ENCODE assay signal across 8 cellular contexts in the genomic region with DNA sequence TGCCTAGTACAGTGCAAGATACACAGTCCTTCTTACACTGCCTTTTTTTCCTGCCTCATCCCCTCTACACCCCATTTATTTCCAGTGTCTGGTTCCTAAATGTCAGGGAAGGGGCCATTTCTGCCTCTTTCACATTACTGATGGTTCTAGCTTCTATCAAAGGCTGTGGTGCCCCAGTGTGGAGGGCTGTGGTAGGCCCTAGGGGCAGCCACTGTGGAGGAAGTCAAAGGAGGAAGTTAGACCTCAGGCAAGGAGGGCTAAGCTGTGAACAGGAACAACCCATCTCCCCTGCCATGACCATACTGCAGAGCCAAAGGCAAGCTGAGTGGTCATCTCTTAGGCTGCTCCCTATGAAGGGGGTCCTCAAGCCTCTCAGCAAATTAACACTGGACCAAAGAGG.
DNase-seq lines count a peak whose midpoint lies in the region; ATAC-seq and TF ChIP-seq lines count a peak whose summit lies in the region.

No MANE protein-coding gene starts in this region.

- TF ChIP-seq POLR2A in NB4 (IDR thresholded peaks at IDR 0.05; ENCODE audit: extremely low read depth, insufficient read length) (no peak), gastrocnemius medialis (IDR thresholded peaks at IDR 0.05) (no peak)

- no peaks in the 10 kb centered on the region for H3K9me3 Mint-ChIP-seq in CD14-positive monocyte

- H3K4me3 Mint-ChIP-seq in CD14-positive monocyte: no peak overlapping the region

- intact Hi-C loops in CD14-positive monocyte (cut with micrococcal nuclease) (loop anchor here (2.0 to 10.0 kb wide), 3 partner anchors 72 to 124 kb away; a partner anchor contains a TSS), gastrocnemius medialis (cut with DNase I; ENCODE audit: low total_unique reads) (no loop called here), colonic mucosa (cut with DNase I) (no loop called here)

- peaks cover 37% of the 10 kb centered on the region for H3K4me1 Mint-ChIP-seq in CD14-positive monocyte

- in situ Hi-C loops in gastrocnemius medialis (cut with MboI; ENCODE audit: low sequenced_read_pairs in 4 of 4): loop anchor here in 1 of 4 donors (25.0 kb wide), 1 partner anchor 119 kb away; no protein-coding TSS in a partner anchor

- no peaks in the 10 kb centered on the region for H3K9me3 ChIP-seq in gastrocnemius medialis
- no peaks in the 10 kb centered on the region for H3K9me3 ChIP-seq in colonic mucosa

- H3K27ac Mint-ChIP-seq in CD14-positive monocyte: peak overlapping the region; percentile 83 to 95 (median 90)

- H3K36me3 Mint-ChIP-seq in CD14-positive monocyte: peaks cover 2 to 7% of the 10 kb centered on the region in 2 donors

- no peaks in the 10 kb centered on the region for H3K4me1 ChIP-seq in gastrocnemius medialis
- H3K4me1 ChIP-seq in colonic mucosa: no peaks in the 10 kb centered on the region

- H3K36me3 ChIP-seq in gastrocnemius medialis (no peaks in the 10 kb centered on the region), colonic mucosa (no peaks in the 10 kb centered on the region)

- no peaks in the 10 kb centered on the region for H3K27me3 ChIP-seq in gastrocnemius medialis
- no peaks in the 10 kb centered on the region for H3K27me3 ChIP-seq in colonic mucosa

- TF ChIP-seq CTCF in CD14-positive monocyte (IDR thresholded peaks at IDR 0.05) (peak; percentile 74), NB4 (IDR thresholded peaks at IDR 0.05; ENCODE audit: low read depth, low read length) (peak; percentile 84), cardiac fibroblast (IDR thresholded peaks at IDR 0.05; ENCODE audit: low read depth, low read length) (peak; percentile 7), gastrocnemius medialis (IDR thresholded peaks at IDR 0.05 in 4 of 5, conservative IDR thresholded peaks at IDR 0.05 in 1 of 5) (no peak), colonic mucosa (IDR thresholded peaks at IDR 0.05) (no peak)

- peak overlapping the region in 1 of 2 donors; percentile 12 for H3K9ac ChIP-seq in colonic mucosa (ENCODE audit: low read depth in 2 of 2, low read length in 2 of 2)

- H3K4me3 ChIP-seq in NB4 (ENCODE audit: low read depth, low read length) (no peak overlapping the region), cardiac fibroblast (replicated peaks in 1 of 2; ENCODE audit: low read depth in 2 of 2, low read length in 2 of 2) (no peak overlapping the region), gastrocnemius medialis (no peak overlapping the region), colonic mucosa (no peak overlapping the region)

- ATAC-seq in GM21381 (IDR thresholded peaks at IDR 0.05; ENCODE audit: unreplicated experiment): peak; percentile 59
- ATAC-seq in gastrocnemius medialis: peak in 1 of 2 donors; percentile 33
- ATAC-seq in HG03097 (IDR thresholded peaks at IDR 0.05; ENCODE audit: low FRiP score, unreplicated experiment): no peak

- DNase-seq in CD14-positive monocyte (ENCODE audit: low spot score) (peak; percentile 89), NB4 (ENCODE audit: low read depth) (peak; percentile 95), cardiac fibroblast (ENCODE audit: low read depth in 2 of 2) (no peak), gastrocnemius medialis (peak; percentile 15 to 38), colonic mucosa (no peak), DMS 273 treated with DMSO at 0.1 percent for 48 hours (lab: John Stamatoyannopoulos, UW) (no peak)

- H3K27ac ChIP-seq in gastrocnemius medialis (no peak overlapping the region), colonic mucosa (no peak overlapping the region)

- H3K27me3 Mint-ChIP-seq in CD14-positive monocyte (ENCODE audit: low read depth in 3 of 3): peaks cover 0 to 3% (median 1%) of the 10 kb centered on the region in 3 donors

Comparison
In these comparisons a context has a peak if more than half of its experiments do, and no peak if none do; other contexts are left out.
1. DNase-seq: peak in CD14-positive monocyte (single experiment), NB4 (single experiment) and gastrocnemius medialis (2 of 2); none in cardiac fibroblast (0 of 2), colonic mucosa (single experiment) and DMS 273 treated with DMSO at 0.1 percent for 48 hours (single experiment).
2. CTCF ChIP-seq: peak in CD14-positive monocyte (single experiment), NB4 (single experiment) and cardiac fibroblast (single experiment); none in gastrocnemius medialis (0 of 5) and colonic mucosa (single experiment).
3. intact Hi-C loops: an anchor here in CD14-positive monocyte (2.0 to 10.0 kb wide); none called in gastrocnemius medialis and colonic mucosa.